20 cellular contexts compared by ENCODE assay signal in genomic region chr1:7301346-7301993, GRCh38.
A peak's percentile ranks its signal among the peaks of the same experiment; 100 is the strongest.
DNase-seq lines count a peak whose midpoint lies in the region; ATAC-seq and TF ChIP-seq lines count a peak whose summit lies in the region.
"Had no signal": no experiment of that assay in that cellular context is flagged by ENCODE, and none has a peak within 500 bp of the region (broad histone marks: within the 10 kb centered on the region; RNA-seq: fewer than 3 reads in every experiment).

No MANE protein-coding gene starts in this region.

- POLR2A ChIA-PET in Panc1 (lab: Charles Lee), result no interaction called here

- H3K9me3 ChIP-seq in Panc1 (ENCODE audit: control insufficient read depth, insufficient read depth, low read depth, low read length), result peaks cover 10% of the 10 kb centered on the region; the same call in 1 of the 2 replicates
- peaks cover 6% of the 10 kb centered on the region for H3K9me3 ChIP-seq in neural progenitor cell (ENCODE audit: low read depth)
- H3K9me3 ChIP-seq: suprapubic skin had no signal

- CTCF ChIA-PET in Panc1 (lab: Charles Lee), result no interaction called here

- ATAC-seq in Panc1 (0 out of 2 replicates have a peak, but pooled peaks have one; percentile 9), GM19324 (IDR thresholded peaks at IDR 0.05; ENCODE audit: low FRiP score, unreplicated experiment) (no peak)

- in situ Hi-C loops in Panc1 (cut with HindIII; ENCODE audit: low pct_unique_long_range_greater_than_20kb, low sequenced_read_pairs), result no loop called here

- H3K4me1 ChIP-seq in Panc1 (ENCODE audit: control insufficient read depth, insufficient read depth, low read length) (peaks cover 39% of the 10 kb centered on the region), neural progenitor cell (peaks cover 24% of the 10 kb centered on the region)

- BruUV-seq in Panc1 (replicated peaks; lab: Mats Ljungman, UMichigan), result no TSS peak

- no peak overlapping the region for H3K4me2 ChIP-seq in neural progenitor cell
- H3K4me2 ChIP-seq: BLaER1 treated with 17β-estradiol and CSF1 and Interleukin-3, amounts not matched to agents 10 nM and 100 nM had no signal

- peak overlapping the region; percentile 59 for H3K27ac Mint-ChIP-seq in neural progenitor cell
- H3K27ac Mint-ChIP-seq: activated naive CD8-positive, alpha-beta T cell treated with anti-CD3 and anti-CD28 coated beads, Interleukin-2, amount 10 ng/mL, durations not matched to agents 7 days and 5 days had no signal

- no peak overlapping the region for H3K4me3 ChIP-seq in Panc1 (ENCODE audit: low read depth in 2 of 2, low read length in 2 of 2)
- no peak overlapping the region for H3K4me3 ChIP-seq in neural progenitor cell
- H3K4me3 ChIP-seq: BLaER1 treated with 17β-estradiol and CSF1 and Interleukin-3, amounts not matched to agents 10 nM and 100 nM; lower lobe of right lung; right atrium auricular region; suprapubic skin had no signal

- H3K9ac ChIP-seq in neural progenitor cell, result no peak overlapping the region
- H3K9ac ChIP-seq: BLaER1 treated with 17β-estradiol and CSF1 and Interleukin-3, amounts not matched to agents 10 nM and 100 nM had no signal

- H3K27me3 ChIP-seq in Panc1 (ENCODE audit: control insufficient read depth, insufficient read depth, low read length) (no peaks in the 10 kb centered on the region), neural progenitor cell (no peaks in the 10 kb centered on the region)
- H3K27me3 ChIP-seq: BLaER1 treated with 17β-estradiol and CSF1 and Interleukin-3, amounts not matched to agents 10 nM and 100 nM; right atrium auricular region; suprapubic skin had no signal

- H2AFZ ChIP-seq in neural progenitor cell (replicated peaks), result no peak overlapping the region

- peaks cover 43% of the 10 kb centered on the region for H3K4me1 Mint-ChIP-seq in neural progenitor cell
- H3K4me1 Mint-ChIP-seq: activated naive CD8-positive, alpha-beta T cell treated with anti-CD3 and anti-CD28 coated beads, Interleukin-2, amount 10 ng/mL, durations not matched to agents 7 days and 5 days had no signal

- H3K27ac ChIP-seq in Panc1 (ENCODE audit: low read length), result peak overlapping the region; percentile 63; the same call in 1 of the 2 replicates
- H3K27ac ChIP-seq in neural progenitor cell, result no peak overlapping the region
- H3K27ac ChIP-seq: BLaER1 treated with 17β-estradiol and CSF1 and Interleukin-3, amounts not matched to agents 10 nM and 100 nM; lower lobe of right lung; right atrium auricular region; suprapubic skin had no signal

- intact Hi-C loops in Panc1 (cut with micrococcal nuclease; ENCODE audit: unreplicated experiment), result no loop called here

- no peaks in the 10 kb centered on the region for H3K36me3 Mint-ChIP-seq in neural progenitor cell
- H3K36me3 Mint-ChIP-seq: activated naive CD8-positive, alpha-beta T cell treated with anti-CD3 and anti-CD28 coated beads, Interleukin-2, amount 10 ng/mL, durations not matched to agents 7 days and 5 days had no signal

- no peaks in the 10 kb centered on the region for H3K79me2 ChIP-seq in neural progenitor cell (ENCODE audit: low read depth)

- DNase-seq in EL (peak; percentile 57), Panc1 (ENCODE audit: low read depth, low spot score) (no peak), ecto neural progenitor cell (ENCODE audit: low spot score) (peak; percentile 40), neural progenitor cell (ENCODE audit: low spot score) (no peak), HuH-7.5 (ENCODE audit: low spot score) (no peak), DMS153 treated with DMSO at 0.1 percent for 48 hours (lab: John Stamatoyannopoulos, UW; ENCODE audit: unreplicated experiment) (no peak), NCI-H2029 (lab: John Stamatoyannopoulos, UW) (no peak)
- DNase-seq: activated CD4-positive, alpha-beta T cell treated with anti-CD3 and anti-CD28 coated beads, Interleukin-2, amount 50 U/mL, for 1 hour; activated naive CD8-positive, alpha-beta T cell treated with anti-CD3 and anti-CD28 coated beads, Interleukin-2, amount 10 ng/mL, durations not matched to agents 7 days and 5 days; activated T-cell treated with anti-CD3 and anti-CD28 coated beads, Interleukin-2, amount 50 U/mL, for 1 hour; central memory CD4-positive, alpha-beta T cell; foreskin melanocyte; lower lobe of right lung; NCI-H1092; stimulated activated CD4-positive, alpha-beta T cell treated with anti-CD3 and anti-CD28 coated beads, Interleukin-2, amount 100 ng/mL, for 24 hours had no signal

- no peaks in the 10 kb centered on the region for H3K36me3 ChIP-seq in Panc1 (ENCODE audit: control insufficient read depth, insufficient read depth, low read length)
- H3K36me3 ChIP-seq in neural progenitor cell, result no peaks in the 10 kb centered on the region
- H3K36me3 ChIP-seq: BLaER1 treated with 17β-estradiol and CSF1 and Interleukin-3, amounts not matched to agents 10 nM and 100 nM; lower lobe of right lung; right atrium auricular region; suprapubic skin had no signal

- TF ChIP-seq CTCF in Panc1 (IDR thresholded peaks at IDR 0.05) (no peak), neural progenitor cell (IDR thresholded peaks at IDR 0.05) (no peak)

- H3K4me3 Mint-ChIP-seq in neural progenitor cell, result no peak overlapping the region
- H3K4me3 Mint-ChIP-seq: activated naive CD8-positive, alpha-beta T cell treated with anti-CD3 and anti-CD28 coated beads, Interleukin-2, amount 10 ng/mL, durations not matched to agents 7 days and 5 days; neural crest cell had no signal

- H3F3A ChIP-seq in neural progenitor cell (ENCODE audit: low read depth), result peaks cover 6% of the 10 kb centered on the region

- H3K27me3 Mint-ChIP-seq in neural progenitor cell (ENCODE audit: insufficient read depth, low read depth), result no peaks in the 10 kb centered on the region

- peaks cover 9% of the 10 kb centered on the region for H3K9me3 Mint-ChIP-seq in neural progenitor cell

- H4K20me1 ChIP-seq in neural progenitor cell (ENCODE audit: low read depth), result no peaks in the 10 kb centered on the region
- H4K20me1 ChIP-seq: BLaER1 treated with 17β-estradiol and CSF1 and Interleukin-3, amounts not matched to agents 10 nM and 100 nM had no signal

Comparison
In these comparisons a context has a peak if more than half of its experiments do, and no peak if none do; other contexts are left out.
1. DNase-seq: peak in EL (single experiment) and ecto neural progenitor cell (single experiment); none in Panc1 (single experiment), neural progenitor cell (single experiment), HuH-7.5 (single experiment), DMS153 treated with DMSO at 0.1 percent for 48 hours (single experiment) and NCI-H2029 (single experiment).